ENCODE assay signal across 1 cellular context in the genomic region with DNA sequence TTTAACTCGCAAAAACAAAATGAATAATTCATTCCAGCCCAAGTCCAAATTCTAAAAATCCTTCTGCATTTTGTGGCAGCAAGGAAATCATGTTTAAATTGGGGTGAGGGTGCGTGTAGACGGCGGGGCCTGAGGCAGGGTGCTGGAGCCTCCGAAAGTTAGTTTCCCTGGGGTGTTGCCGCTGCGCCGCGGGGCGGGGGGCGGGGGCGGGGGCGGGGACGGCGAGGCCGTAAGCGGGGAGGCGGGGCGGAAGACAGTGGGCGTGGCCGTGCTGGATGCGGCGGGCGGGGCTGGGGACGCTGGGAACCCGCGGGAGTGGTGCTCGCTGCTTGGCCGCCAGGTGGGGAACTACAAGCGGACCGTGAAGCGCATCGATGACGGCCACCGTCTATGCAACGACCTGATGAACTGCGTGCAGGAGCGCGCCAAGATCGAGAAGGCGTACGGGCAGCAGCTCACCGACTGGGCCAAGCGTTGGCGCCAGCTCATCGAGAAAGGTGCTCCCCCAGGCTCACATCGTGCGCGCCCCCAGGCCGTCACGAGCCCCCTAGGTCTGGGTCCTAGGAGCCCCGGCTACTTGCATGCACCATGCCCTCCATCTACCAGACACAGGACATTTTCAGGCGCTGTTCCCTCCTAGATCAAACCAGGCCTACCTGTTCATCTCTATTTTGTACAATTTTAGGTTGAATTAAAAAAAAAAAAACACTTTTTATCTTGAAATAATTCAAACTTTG.
TF ChIP-seq lines count a peak whose summit lies in the region.

No MANE protein-coding gene starts in this region.

TF ChIP-seq in K562, 482 proteins besides CTCF, POLR2A, EP300 and RAD21 (continued from another document):
- TF ChIP-seq, protein P1, sequence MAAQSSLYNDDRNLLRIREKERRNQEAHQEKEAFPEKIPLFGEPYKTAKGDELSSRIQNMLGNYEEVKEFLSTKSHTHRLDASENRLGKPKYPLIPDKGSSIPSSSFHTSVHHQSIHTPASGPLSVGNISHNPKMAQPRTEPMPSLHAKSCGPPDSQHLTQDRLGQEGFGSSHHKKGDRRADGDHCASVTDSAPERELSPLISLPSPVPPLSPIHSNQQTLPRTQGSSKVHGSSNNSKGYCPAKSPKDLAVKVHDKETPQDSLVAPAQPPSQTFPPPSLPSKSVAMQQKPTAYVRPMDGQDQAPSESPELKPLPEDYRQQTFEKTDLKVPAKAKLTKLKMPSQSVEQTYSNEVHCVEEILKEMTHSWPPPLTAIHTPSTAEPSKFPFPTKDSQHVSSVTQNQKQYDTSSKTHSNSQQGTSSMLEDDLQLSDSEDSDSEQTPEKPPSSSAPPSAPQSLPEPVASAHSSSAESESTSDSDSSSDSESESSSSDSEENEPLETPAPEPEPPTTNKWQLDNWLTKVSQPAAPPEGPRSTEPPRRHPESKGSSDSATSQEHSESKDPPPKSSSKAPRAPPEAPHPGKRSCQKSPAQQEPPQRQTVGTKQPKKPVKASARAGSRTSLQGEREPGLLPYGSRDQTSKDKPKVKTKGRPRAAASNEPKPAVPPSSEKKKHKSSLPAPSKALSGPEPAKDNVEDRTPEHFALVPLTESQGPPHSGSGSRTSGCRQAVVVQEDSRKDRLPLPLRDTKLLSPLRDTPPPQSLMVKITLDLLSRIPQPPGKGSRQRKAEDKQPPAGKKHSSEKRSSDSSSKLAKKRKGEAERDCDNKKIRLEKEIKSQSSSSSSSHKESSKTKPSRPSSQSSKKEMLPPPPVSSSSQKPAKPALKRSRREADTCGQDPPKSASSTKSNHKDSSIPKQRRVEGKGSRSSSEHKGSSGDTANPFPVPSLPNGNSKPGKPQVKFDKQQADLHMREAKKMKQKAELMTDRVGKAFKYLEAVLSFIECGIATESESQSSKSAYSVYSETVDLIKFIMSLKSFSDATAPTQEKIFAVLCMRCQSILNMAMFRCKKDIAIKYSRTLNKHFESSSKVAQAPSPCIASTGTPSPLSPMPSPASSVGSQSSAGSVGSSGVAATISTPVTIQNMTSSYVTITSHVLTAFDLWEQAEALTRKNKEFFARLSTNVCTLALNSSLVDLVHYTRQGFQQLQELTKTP (IDR thresholded peaks at IDR 0.05; ENCODE audit: low read depth in 1 of 2, partially characterized antibody in 2 of 2): no peak
TF ChIP-seq in K562: peak in this region for 90.
